23 cellular contexts compared by ENCODE assay signal in the genomic region with DNA sequence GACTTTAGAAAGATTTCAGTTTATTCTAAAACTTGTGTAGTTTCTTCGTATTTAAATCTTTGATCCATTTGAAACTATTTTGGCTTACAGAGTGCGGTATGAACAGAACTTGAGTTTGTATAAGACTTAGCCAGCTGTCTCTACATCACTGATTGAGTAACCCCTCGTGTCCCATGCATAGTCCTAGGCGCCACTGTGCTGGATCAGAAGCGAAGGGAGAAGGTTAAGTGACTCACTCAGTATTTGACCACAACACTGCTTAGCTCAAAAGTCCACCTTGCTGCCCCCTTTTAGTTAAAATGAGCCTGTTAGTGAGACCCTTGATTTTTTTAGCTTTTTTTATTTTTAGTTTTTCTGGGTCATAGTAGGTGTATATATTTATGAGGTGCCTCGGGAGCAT. TPM values are rescaled to one million over a fixed set of nuclear protein-coding genes. Genes with fewer than 3 reads are reported as not detected.
"Had no signal": no experiment of that assay in that cellular context is flagged by ENCODE, and none has a peak within 500 bp of the region (broad histone marks: within the 10 kb centered on the region; RNA-seq: fewer than 3 reads in every experiment).

No MANE protein-coding gene starts in this region.

- ATAC-seq: esophagus mucosa; gastroesophageal sphincter; heart left ventricle; left ventricle myocardium superior; right cardiac atrium; stimulated activated effector memory CD8-positive, alpha-beta T cell treated with anti-CD3 and anti-CD28 coated beads, Interleukin-12 subunit alpha, Interleukin-12 subunit beta, amount 100 ng/mL, for 72 hours; WTC11 had no signal

- H3K27ac Mint-ChIP-seq: activated CD4-positive, alpha-beta memory T cell treated with anti-CD3 and anti-CD28 coated beads, Interleukin-2, amount 10 ng/mL, durations not matched to agents 7 days and 5 days; activated naive CD4-positive, alpha-beta T cell treated with anti-CD3 and anti-CD28 coated beads, Interleukin-2, amount 50 U/mL, for 24 hours; memory B cell; naive B cell; neural progenitor cell; stimulated activated effector memory CD8-positive, alpha-beta T cell treated with anti-CD3 and anti-CD28 coated beads, Interleukin-12 subunit alpha, Interleukin-12 subunit beta, amount 100 ng/mL, for 72 hours; T-helper 2 cell treated with Interferon-gamma antibody and Interleukin-4, amounts not matched to agents 5 μg/mL and 100 μg/mL, for 36 hours; WTC11 had no signal

- H3K9me3 Mint-ChIP-seq: activated CD4-positive, alpha-beta memory T cell treated with anti-CD3 and anti-CD28 coated beads, Interleukin-2, amount 10 ng/mL, durations not matched to agents 7 days and 5 days; activated naive CD4-positive, alpha-beta T cell treated with anti-CD3 and anti-CD28 coated beads, Interleukin-2, amount 50 U/mL, for 24 hours; memory B cell; neural progenitor cell; stimulated activated effector memory CD8-positive, alpha-beta T cell treated with anti-CD3 and anti-CD28 coated beads, Interleukin-12 subunit alpha, Interleukin-12 subunit beta, amount 100 ng/mL, for 72 hours; T-helper 2 cell treated with Interferon-gamma antibody and Interleukin-4, amounts not matched to agents 5 μg/mL and 100 μg/mL, for 36 hours; WTC11 had no signal

- H3K4me3 Mint-ChIP-seq: activated CD4-positive, alpha-beta memory T cell treated with anti-CD3 and anti-CD28 coated beads, Interleukin-2, amount 10 ng/mL, durations not matched to agents 7 days and 5 days; activated naive CD4-positive, alpha-beta T cell treated with anti-CD3 and anti-CD28 coated beads, Interleukin-2, amount 50 U/mL, for 24 hours; memory B cell; naive B cell; neural progenitor cell; stimulated activated effector memory CD8-positive, alpha-beta T cell treated with anti-CD3 and anti-CD28 coated beads, Interleukin-12 subunit alpha, Interleukin-12 subunit beta, amount 100 ng/mL, for 72 hours; T-helper 2 cell treated with Interferon-gamma antibody and Interleukin-4, amounts not matched to agents 5 μg/mL and 100 μg/mL, for 36 hours; WTC11 had no signal

- H3K27me3 Mint-ChIP-seq: activated naive CD4-positive, alpha-beta T cell treated with anti-CD3 and anti-CD28 coated beads, Interleukin-2, amount 50 U/mL, for 24 hours had no signal

- DNase-seq: activated CD4-positive, alpha-beta memory T cell treated with anti-CD3 and anti-CD28 coated beads, Interleukin-2, amount 10 ng/mL, durations not matched to agents 7 days and 5 days; activated CD4-positive, alpha-beta T cell treated with anti-CD3 and anti-CD28 coated beads for 48 hours; activated gamma-delta T cell; effector CD8-positive, alpha-beta T cell; heart left ventricle; left ventricle myocardium superior; naive B cell; right cardiac atrium; stimulated activated CD4-positive, alpha-beta T cell treated with anti-CD3 and anti-CD28 coated beads, Interleukin-4, amount 100 ng/mL, for 24 hours had no signal

- H3K36me3 Mint-ChIP-seq: activated naive CD4-positive, alpha-beta T cell treated with anti-CD3 and anti-CD28 coated beads, Interleukin-2, amount 50 U/mL, for 24 hours; memory B cell; naive B cell; neural progenitor cell; stimulated activated effector memory CD8-positive, alpha-beta T cell treated with anti-CD3 and anti-CD28 coated beads, Interleukin-12 subunit alpha, Interleukin-12 subunit beta, amount 100 ng/mL, for 72 hours; WTC11 had no signal

- H3K4me1 Mint-ChIP-seq: activated CD4-positive, alpha-beta memory T cell treated with anti-CD3 and anti-CD28 coated beads, Interleukin-2, amount 10 ng/mL, durations not matched to agents 7 days and 5 days; activated naive CD4-positive, alpha-beta T cell treated with anti-CD3 and anti-CD28 coated beads, Interleukin-2, amount 50 U/mL, for 24 hours; memory B cell; naive B cell; neural progenitor cell; stimulated activated effector memory CD8-positive, alpha-beta T cell treated with anti-CD3 and anti-CD28 coated beads, Interleukin-12 subunit alpha, Interleukin-12 subunit beta, amount 100 ng/mL, for 72 hours; WTC11 had no signal

RNA-seq across cellular contexts. Expression of a gene that starts 28.4 kb away (rescaled TPM):
- total RNA-seq: activated CD4-positive, alpha-beta memory T cell treated with anti-CD3 and anti-CD28 coated beads, Interleukin-2, amount 10 ng/mL, durations not matched to agents 7 days and 5 days; astrocyte; bronchial epithelial cell; cerebellum; esophagus mucosa; kidney epithelial cell; osteoblast; smooth muscle cell; WTC11 had no signal

RNA-seq across cellular contexts. Expression of a gene that starts 36.4 kb away (rescaled TPM):
- total RNA-seq: astrocyte, bronchial epithelial cell, kidney epithelial cell, osteoblast, smooth muscle cell had no signal

RNA-seq across cellular contexts. Expression of a gene that starts 43.0 kb away (rescaled TPM):
- total RNA-seq: bronchial epithelial cell, cerebellum, kidney epithelial cell, osteoblast, smooth muscle cell, WTC11 had no signal
